In genomic region chr6:133410628-133411027, GRCh38 we compare ENCODE assay signal across 23 cellular contexts.
DNase-seq lines count a peak whose midpoint lies in the region; TF ChIP-seq lines count a peak whose summit lies in the region.
"Had no signal": no experiment of that assay in that cellular context is flagged by ENCODE, and none has a peak within 500 bp of the region (broad histone marks: within the 10 kb centered on the region; RNA-seq: fewer than 3 reads in every experiment).

No MANE protein-coding gene starts in this region.

- POLR2A ChIA-PET in HEK293 (lab: Yijun Ruan, JAX): interaction anchor here (0.6 kb wide), 1 partner anchor 52 kb away, joined by 3 read pairs; no protein-coding TSS in a partner anchor

- H2BK15ac ChIP-seq in mesenchymal stem cell (ENCODE audit: low read depth, poor library complexity, severe bottlenecking): no peak overlapping the region

- no peak overlapping the region for H3K27ac ChIP-seq in HEK293 (ENCODE audit: extremely low read depth, low read depth, low read length)
- H3K27ac ChIP-seq in ectodermal cell (ENCODE audit: insufficient read depth, low read depth, low read length, poor library complexity, severe bottlenecking): peak overlapping the region; percentile 76
- no peak overlapping the region for H3K27ac ChIP-seq in mesenchymal stem cell (ENCODE audit: low read length, poor library complexity, severe bottlenecking)
- H3K27ac ChIP-seq in smooth muscle cell (ENCODE audit: low read depth): no peak overlapping the region
- H3K27ac ChIP-seq: BLaER1 treated with 17β-estradiol and CSF1 and Interleukin-3, amounts not matched to agents 10 nM and 100 nM; breast epithelium; spleen; transverse colon had no signal

- H3K18ac ChIP-seq in mesenchymal stem cell (ENCODE audit: low read depth in 1 of 2, low read length in 2 of 2): no peak overlapping the region

- H3F3A ChIP-seq in smooth muscle cell (ENCODE audit: low read depth): no peaks in the 10 kb centered on the region

- no peaks in the 10 kb centered on the region for H3K79me1 ChIP-seq in mesenchymal stem cell (replicated peaks; ENCODE audit: low read length, poor library complexity, severe bottlenecking)

- TF ChIP-seq CTCF in HEK293 (tag by site-specific recombination; IDR thresholded peaks at IDR 0.05) (no peak), smooth muscle cell (IDR thresholded peaks at IDR 0.05; ENCODE audit: borderline replicate concordance, insufficient read depth, poor library complexity, severe bottlenecking) (no peak)

- no peaks in the 10 kb centered on the region for H3K9me3 ChIP-seq in HEK293 (ENCODE audit: control insufficient read depth, insufficient read depth, low read depth, low read length)
- H3K9me3 ChIP-seq in ectodermal cell (ENCODE audit: control insufficient read depth, low read length): no peaks in the 10 kb centered on the region
- H3K9me3 ChIP-seq in mesenchymal stem cell (ENCODE audit: control insufficient read depth, low read length): no peaks in the 10 kb centered on the region
- H3K9me3 ChIP-seq in smooth muscle cell (replicated peaks; ENCODE audit: low read depth): no peaks in the 10 kb centered on the region
- H3K9me3 ChIP-seq: breast epithelium, spleen, transverse colon had no signal

- no peak overlapping the region for H3K4me3 ChIP-seq in HEK293 (ENCODE audit: low read depth, low read length)
- no peak overlapping the region for H3K4me3 ChIP-seq in ectodermal cell (ENCODE audit: insufficient read depth, low read depth, low read length)
- no peak overlapping the region for H3K4me3 ChIP-seq in mesenchymal stem cell (ENCODE audit: insufficient read depth in 1 of 2, low read depth in 1 of 2, low read length in 2 of 2)
- peak overlapping the region; percentile 20 for H3K4me3 ChIP-seq in smooth muscle cell
- H3K4me3 ChIP-seq: BLaER1 treated with 17β-estradiol and CSF1 and Interleukin-3, amounts not matched to agents 10 nM and 100 nM; breast epithelium; spleen; transverse colon had no signal

- H3K23ac ChIP-seq in mesenchymal stem cell (ENCODE audit: low read length in 2 of 2): no peak overlapping the region

- no peak overlapping the region for H3K14ac ChIP-seq in mesenchymal stem cell (ENCODE audit: low read length in 2 of 2)

- no peaks in the 10 kb centered on the region for H4K20me1 ChIP-seq in smooth muscle cell (ENCODE audit: low read depth)
- H4K20me1 ChIP-seq: BLaER1 treated with 17β-estradiol and CSF1 and Interleukin-3, amounts not matched to agents 10 nM and 100 nM had no signal

- H3K4me1 ChIP-seq in HEK293 (ENCODE audit: control insufficient read depth, insufficient read depth, low read length): peaks cover 8% of the 10 kb centered on the region
- H3K4me1 ChIP-seq in ectodermal cell (ENCODE audit: control insufficient read depth, insufficient read depth, low read length): peaks cover 13% of the 10 kb centered on the region
- no peaks in the 10 kb centered on the region for H3K4me1 ChIP-seq in mesenchymal stem cell (ENCODE audit: control insufficient read depth, insufficient read depth, low read depth, low read length)
- peaks cover 40% of the 10 kb centered on the region for H3K4me1 ChIP-seq in smooth muscle cell (ENCODE audit: low read depth)
- H3K4me1 ChIP-seq: breast epithelium, spleen, transverse colon had no signal

- no peak overlapping the region for H4K91ac ChIP-seq in mesenchymal stem cell (ENCODE audit: low read length)

- H3K9ac ChIP-seq in mesenchymal stem cell (ENCODE audit: low read length) (no peak overlapping the region), smooth muscle cell (ENCODE audit: low read depth) (no peak overlapping the region)
- H3K9ac ChIP-seq: BLaER1 treated with 17β-estradiol and CSF1 and Interleukin-3, amounts not matched to agents 10 nM and 100 nM had no signal

- H2AFZ ChIP-seq in mesenchymal stem cell (ENCODE audit: low read depth, low read length) (no peak overlapping the region), smooth muscle cell (ENCODE audit: low read depth) (peak overlapping the region; percentile 88)

- no peak overlapping the region for H3K4ac ChIP-seq in mesenchymal stem cell (ENCODE audit: low read depth in 1 of 2, low read length in 2 of 2)

- no peak overlapping the region for H3K4me2 ChIP-seq in mesenchymal stem cell (ENCODE audit: low read length, poor library complexity, severe bottlenecking)
- peak overlapping the region; percentile 80 for H3K4me2 ChIP-seq in smooth muscle cell
- H3K4me2 ChIP-seq: BLaER1 treated with 17β-estradiol and CSF1 and Interleukin-3, amounts not matched to agents 10 nM and 100 nM had no signal

- no peak overlapping the region for H2BK5ac ChIP-seq in mesenchymal stem cell (ENCODE audit: low read depth, low read length, poor library complexity, severe bottlenecking)

- no peak overlapping the region for H2BK12ac ChIP-seq in mesenchymal stem cell (ENCODE audit: low read length in 2 of 2)

- DNase-seq in mesenchymal stem cell: peak; percentile 8
- no peak for DNase-seq in smooth muscle cell (lab: John Stamatoyannopoulos, UW; ENCODE audit: unreplicated experiment)
- DNase-seq in NCI-H524 (lab: John Stamatoyannopoulos, UW): no peak
- no peak for DNase-seq in kidney tubule cell (ENCODE audit: low spot score)
- DNase-seq in SHP77 treated with DMSO at 0.1 percent for 48 hours (lab: John Stamatoyannopoulos, UW): no peak
- DNase-seq: activated CD4-positive, alpha-beta memory T cell treated with anti-CD3 and anti-CD28 coated beads, Interleukin-2, amount 10 ng/mL, durations not matched to agents 7 days and 5 days; amygdala; COR-L47; DMS79 treated with DMSO at 0.1 percent for 48 hours; effector CD8-positive, alpha-beta T cell; naive B cell; NCI-H1105; NCI-H2029; NCI-H226; NCI-H82; retina; RPMI8226; spleen; transverse colon had no signal

- H2BK120ac ChIP-seq in mesenchymal stem cell (ENCODE audit: low read depth, low read length): no peak overlapping the region

- 0 to 2% methylated on average over 2 to 3 of the region's 3 CpGs for WGBS in ectodermal cell, 2 experiments
- WGBS in mesenchymal stem cell: 0% methylated on average over 1 of the region's 3 CpGs
- WGBS in smooth muscle cell (ENCODE audit: low lambda C conversion rate): 23% methylated on average over 3 of the region's 3 CpGs

- H2AK5ac ChIP-seq in mesenchymal stem cell (ENCODE audit: low read length, severe bottlenecking): no peak overlapping the region

- H3K27me3 ChIP-seq in ectodermal cell (ENCODE audit: control insufficient read depth, insufficient read depth, low read length, poor library complexity, severe bottlenecking): no peaks in the 10 kb centered on the region
- H3K27me3 ChIP-seq in mesenchymal stem cell (ENCODE audit: control insufficient read depth in 1 of 2, insufficient read depth in 1 of 2, low read length in 2 of 2): no peaks in the 10 kb centered on the region
- no peaks in the 10 kb centered on the region for H3K27me3 ChIP-seq in smooth muscle cell (ENCODE audit: low read depth)
- H3K27me3 ChIP-seq: BLaER1 treated with 17β-estradiol and CSF1 and Interleukin-3, amounts not matched to agents 10 nM and 100 nM; breast epithelium; spleen; transverse colon had no signal

- CTCF ChIA-PET in HEK293 (lab: Yijun Ruan, JAX): interaction anchor here (0.6 kb wide), 1 partner anchor 317 kb away, joined by 3 read pairs; no protein-coding TSS in a partner anchor

- H3K79me2 ChIP-seq in smooth muscle cell (ENCODE audit: low read depth): no peaks in the 10 kb centered on the region

- H3K36me3 ChIP-seq in HEK293 (ENCODE audit: control insufficient read depth in 2 of 2, insufficient read depth in 1 of 2, low read length in 2 of 2) (no peaks in the 10 kb centered on the region), ectodermal cell (ENCODE audit: control insufficient read depth, insufficient read depth, low read length) (no peaks in the 10 kb centered on the region), mesenchymal stem cell (ENCODE audit: control insufficient read depth in 1 of 2, insufficient read depth in 2 of 2, low read depth in 1 of 2, low read length in 2 of 2) (no peaks in the 10 kb centered on the region), smooth muscle cell (ENCODE audit: low read depth) (no peaks in the 10 kb centered on the region)
- H3K36me3 ChIP-seq: breast epithelium, spleen, transverse colon had no signal

- no peak overlapping the region for H4K8ac ChIP-seq in mesenchymal stem cell (ENCODE audit: low read length)

TF ChIP-seq in HEK293, 187 proteins besides CTCF, POLR2A, EP300 and RAD21:
- peak; percentile 87 for TF ChIP-seq ZIC2 (tag by site-specific recombination; IDR thresholded peaks at IDR 0.05)
- TF ChIP-seq ZNF157 (tag by site-specific recombination; IDR thresholded peaks at IDR 0.05): no peak
